In genomic region chr4:103591839-103592238, GRCh38 we compare ENCODE assay signal across 26 cellular contexts.
"Had no signal": no experiment of that assay in that cellular context is flagged by ENCODE, and none has a peak within 500 bp of the region (broad histone marks: within the 10 kb centered on the region; RNA-seq: fewer than 3 reads in every experiment).

No MANE protein-coding gene starts in this region.

- FAIRE-seq: small intestine, urothelium cell line had no signal

- H3K27ac ChIP-seq: neural progenitor cell, ovary, parathyroid adenoma, psoas muscle, right lobe of liver, sigmoid colon, suprapubic skin, testis, tibial artery, transverse colon, upper lobe of left lung, vagina had no signal

- H3K4me3 ChIP-seq: neural progenitor cell, ovary, psoas muscle, right lobe of liver, sigmoid colon, suprapubic skin, testis, tibial artery, transverse colon, upper lobe of left lung, vagina had no signal

- H3K4me2 ChIP-seq: neural progenitor cell had no signal

- H2AFZ ChIP-seq: neural progenitor cell, parathyroid adenoma had no signal

- H3K9ac ChIP-seq: neural progenitor cell, parathyroid adenoma had no signal

- H3K79me2 ChIP-seq: parathyroid adenoma had no signal

- H3K4me1 ChIP-seq: parathyroid adenoma, psoas muscle, right lobe of liver, sigmoid colon, suprapubic skin, testis, tibial artery, transverse colon, upper lobe of left lung, vagina had no signal

- H3K9me3 ChIP-seq: ovary, psoas muscle, right lobe of liver, sigmoid colon, suprapubic skin, testis, tibial artery, transverse colon, upper lobe of left lung, vagina had no signal

- DNase-seq: natural killer cell; occipital lobe; ovary; posterior cingulate gyrus; psoas muscle; right cardiac atrium; right lobe of liver; sigmoid colon; small intestine; stimulated activated CD4-positive, alpha-beta T cell treated with anti-CD3 and anti-CD28 coated beads, Interleukin-15, amount 100 ng/mL, for 24 hours; stimulated activated CD4-positive, alpha-beta T cell treated with anti-CD3 and anti-CD28 coated beads, Interleukin-4, amount 100 ng/mL, for 1 hour; stimulated activated CD4-positive, alpha-beta T cell treated with anti-CD3 and anti-CD28 coated beads, Interleukin-4, amount 100 ng/mL, for 4 hours; stimulated activated CD8-positive, alpha-beta memory T cell treated with anti-CD3 and anti-CD28 coated beads, Interleukin-4, amount 100 ng/mL, for 48 hours; stimulated activated naive CD4-positive, alpha-beta T cell; stimulated activated naive CD8-positive, alpha-beta T cell treated with anti-CD3 and anti-CD28 coated beads, Interleukin-15, amount 100 ng/mL, for 72 hours; stimulated activated naive CD8-positive, alpha-beta T cell treated with anti-CD3 and anti-CD28 coated beads, Interleukin-15, Interleukin-2, amounts not matched to agents 100 U/mL and 50 U/mL, for 24 hours; substantia nigra; testis; tibial artery; transverse colon; upper lobe of left lung had no signal

- H3K36me3 ChIP-seq: neural progenitor cell, ovary, right lobe of liver, sigmoid colon, suprapubic skin, tibial artery, transverse colon, upper lobe of left lung, vagina had no signal

- H3K27me3 ChIP-seq: neural progenitor cell, ovary, right lobe of liver, sigmoid colon, suprapubic skin, testis, tibial artery, transverse colon, upper lobe of left lung, vagina had no signal
